Comparison of ENCODE assay signal across 17 cellular contexts in genomic region chr10:33777223-33777622, GRCh38.
"Had no signal": no experiment of that assay in that cellular context is flagged by ENCODE, and none has a peak within 500 bp of the region (broad histone marks: within the 10 kb centered on the region; RNA-seq: fewer than 3 reads in every experiment).

No MANE protein-coding gene starts in this region.

- H3K27ac ChIP-seq: coronary artery, dorsolateral prefrontal cortex, esophagus muscularis mucosa, foreskin keratinocyte, gastroesophageal sphincter, heart right ventricle, left lung, lower lobe of right lung had no signal

- H3K9me3 ChIP-seq: esophagus muscularis mucosa, gastroesophageal sphincter, heart right ventricle, left lung, lower lobe of right lung, mucosa of descending colon had no signal

- H3K27ac Mint-ChIP-seq: mesothelial cell of epicardium had no signal

- H3K27me3 ChIP-seq: esophagus muscularis mucosa, foreskin keratinocyte, gastroesophageal sphincter, heart right ventricle, left lung had no signal

- H3K4me3 ChIP-seq: coronary artery, dorsolateral prefrontal cortex, esophagus muscularis mucosa, gastroesophageal sphincter, heart right ventricle, left lung, lower lobe of right lung, mucosa of descending colon had no signal

- DNase-seq: dermis blood vessel endothelial cell; dorsolateral prefrontal cortex; effector CD4-positive, alpha-beta T cell; effector memory CD4-positive, alpha-beta T cell; foreskin keratinocyte; heart right ventricle; hippocampal formation; left cardiac atrium; left lung; left ventricle myocardium superior; lower lobe of right lung; mesenchymal stem cell; mucosa of descending colon had no signal

- H3K9me3 Mint-ChIP-seq: mesothelial cell of epicardium had no signal

- H3K4me3 Mint-ChIP-seq: mesothelial cell of epicardium had no signal

- H3K36me3 Mint-ChIP-seq: mesothelial cell of epicardium had no signal

- H3K36me3 ChIP-seq: esophagus muscularis mucosa, gastroesophageal sphincter, heart right ventricle, left lung, lower lobe of right lung had no signal

- ATAC-seq: foreskin keratinocyte, gastroesophageal sphincter, heart right ventricle, left cardiac atrium, left lung, left ventricle myocardium superior, lower lobe of right lung, mucosa of descending colon had no signal
